1 cellular context compared by ENCODE assay signal in genomic region chr10:21534611-21535493, GRCh38.
TF ChIP-seq lines count a peak whose summit lies in the region.

No MANE protein-coding gene starts in this region.

TF ChIP-seq in endothelial cell of umbilical vein, 7 proteins besides CTCF, POLR2A, EP300 and RAD21 (continued from another document):
- TF ChIP-seq MAX (IDR thresholded peaks at IDR 0.05; ENCODE audit: insufficient read depth, insufficient read length) (no peak), FOS (IDR thresholded peaks at IDR 0.05; ENCODE audit: borderline replicate concordance, insufficient read depth, low read length) (no peak), POLR2AphosphoS5 (IDR thresholded peaks at IDR 0.05; ENCODE audit: insufficient read depth, low read depth, low read length) (no peak), MYC (IDR thresholded peaks at IDR 0.05; ENCODE audit: low read depth, low read length) (no peak), GATA2 (IDR thresholded peaks at IDR 0.05; ENCODE audit: insufficient read depth, insufficient read length, low read depth, low read length) (no peak)
